In the genomic region with DNA sequence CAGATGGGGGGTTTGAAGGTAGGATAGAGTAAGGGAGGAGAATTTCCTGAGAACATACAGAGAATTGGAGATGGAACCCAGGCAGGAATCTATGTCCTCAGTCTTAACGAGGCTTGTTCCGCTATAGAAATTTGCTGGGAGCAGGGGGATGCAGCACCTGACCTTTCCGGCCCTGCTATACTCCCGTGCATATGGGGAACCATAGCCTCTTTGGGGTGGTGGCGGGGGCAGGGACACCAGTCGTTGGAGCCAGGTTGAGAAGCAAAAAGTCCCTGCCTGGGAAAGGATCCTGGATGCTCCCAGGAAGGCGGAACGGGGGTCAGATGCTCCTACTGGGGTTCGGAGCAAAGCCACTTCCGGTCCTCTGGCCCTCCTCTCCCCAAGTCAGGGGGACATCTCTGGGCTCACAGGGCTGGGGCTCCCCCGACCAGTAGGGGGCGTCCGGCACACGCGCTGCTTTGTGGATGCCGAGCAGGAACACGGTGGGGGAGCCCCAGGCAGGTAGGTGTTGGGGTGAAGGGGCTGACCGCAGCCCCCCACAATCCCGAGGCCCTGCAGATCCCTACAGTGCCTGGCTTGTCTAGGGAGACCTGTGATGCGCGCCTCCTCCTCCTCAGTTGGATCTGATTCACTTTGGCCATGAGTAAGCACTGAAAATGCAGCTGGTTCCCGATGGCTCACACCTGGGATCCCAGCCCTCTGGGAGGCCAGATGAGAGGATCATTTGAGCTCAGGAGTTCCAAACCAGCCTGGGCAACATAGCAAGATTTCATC, we compare ENCODE assay signal across 9 cellular contexts. TPM values are rescaled to one million over a fixed set of nuclear protein-coding genes. Genes with fewer than 3 reads are reported as not detected.
DNase-seq lines count a peak whose midpoint lies in the region; ATAC-seq, FAIRE-seq and TF ChIP-seq lines count a peak whose summit lies in the region.
"Had no signal": no experiment of that assay in that cellular context is flagged by ENCODE, and none has a peak within 500 bp of the region (broad histone marks: within the 10 kb centered on the region; RNA-seq: fewer than 3 reads in every experiment).

No MANE protein-coding gene starts in this region.

- POLR2A ChIA-PET in MCF 10A (lab: Yijun Ruan, JAX) = interaction anchor here (0.8 to 3.6 kb wide), 6 partner anchors 10 to 85 kb away, joined by 3 to 34 read pairs (median 4); a partner anchor contains a TSS

- TF ChIP-seq CTCF in VCaP (conservative IDR thresholded peaks at IDR 0.05) (peak; percentile 90), MCF 10A (IDR thresholded peaks at IDR 0.05; ENCODE audit: unreplicated experiment) (peak; percentile 86), keratinocyte (optimal IDR thresholded peaks at IDR 0.05 in 1 of 3, IDR thresholded peaks at IDR 0.05 in 1 of 3, conservative IDR thresholded peaks at IDR 0.05 in 1 of 3; ENCODE audit: extremely low read depth in 1 of 3, insufficient read depth in 2 of 3, low read length in 3 of 3) (peak; percentile 70 to 91 (median 87))

- H3K9me1 ChIP-seq in keratinocyte (ENCODE audit: control insufficient read depth, extremely low read depth, insufficient read depth, low read length) = no peaks in the 10 kb centered on the region

- peak; percentile 83 to 87 for ATAC-seq in CD4-positive, CD25-positive, alpha-beta regulatory T cell (ENCODE audit: low read depth in 2 of 2)
- peak; percentile 95 for ATAC-seq in GM19438 (IDR thresholded peaks at IDR 0.05; ENCODE audit: low read depth, unreplicated experiment)
- no peak for ATAC-seq in GM18520 (IDR thresholded peaks at IDR 0.05; ENCODE audit: unreplicated experiment)

- H3K27ac Mint-ChIP-seq in CD4-positive, CD25-positive, alpha-beta regulatory T cell = peak overlapping the region in 2 of 3 donors; percentile 32 to 42
- peak overlapping the region; percentile 75 for H3K27ac Mint-ChIP-seq in MCF 10A (ENCODE audit: low read depth, unreplicated experiment)

- peak overlapping the region; percentile 51 for H3K9ac ChIP-seq in keratinocyte (ENCODE audit: control insufficient read depth, extremely low read depth, insufficient read depth, low read length)

- H3K4me1 ChIP-seq in CD4-positive, CD25-positive, alpha-beta regulatory T cell (ENCODE audit: control insufficient read depth, insufficient read depth, low read length, poor library complexity, severe bottlenecking) = peaks cover 8% of the 10 kb centered on the region
- peaks cover 20% of the 10 kb centered on the region for H3K4me1 ChIP-seq in keratinocyte (ENCODE audit: control insufficient read depth, extremely low read depth, insufficient read depth, low read length)

- FAIRE-seq in keratinocyte (lab: Jason Lieb, UNC) = peak; percentile 90

- no peaks in the 10 kb centered on the region for H4K20me1 ChIP-seq in keratinocyte (ENCODE audit: control insufficient read depth, extremely low read depth, insufficient read depth, low read length)

- no peak overlapping the region for H2AFZ ChIP-seq in keratinocyte (ENCODE audit: control insufficient read depth, low read length)

- peaks cover 22% of the 10 kb centered on the region for H3K27me3 Mint-ChIP-seq in CD4-positive, CD25-positive, alpha-beta regulatory T cell
- H3K27me3 Mint-ChIP-seq in MCF 10A (ENCODE audit: insufficient read depth, unreplicated experiment) = no peaks in the 10 kb centered on the region

- no peaks in the 10 kb centered on the region for H3K79me2 ChIP-seq in keratinocyte (ENCODE audit: control insufficient read depth, insufficient read depth, low read length)

- BruUV-seq in MCF 10A (replicated peaks; lab: Mats Ljungman, UMichigan) = no TSS peak

- dilution Hi-C loops in keratinocyte (cut with MboI; ENCODE audit: extremely low pct_ligation_motif_present, low sequenced_read_pairs) = no loop called here

- intact Hi-C loops in MCF 10A (cut with micrococcal nuclease) = loop anchor here (1.0 kb wide), 1 partner anchor 42 kb away; no protein-coding TSS in a partner anchor

- peaks cover 0 to 9% (median 0%) of the 10 kb centered on the region in 4 donors for H3K4me1 Mint-ChIP-seq in CD4-positive, CD25-positive, alpha-beta regulatory T cell
- H3K4me1 Mint-ChIP-seq in MCF 10A (ENCODE audit: insufficient read depth, unreplicated experiment) = peaks cover 41% of the 10 kb centered on the region

- no peak overlapping the region for H3K4me3 Mint-ChIP-seq in CD4-positive, CD25-positive, alpha-beta regulatory T cell
- H3K4me3 Mint-ChIP-seq in MCF 10A (ENCODE audit: unreplicated experiment) = peak overlapping the region; percentile 23

- H3K36me3 ChIP-seq in CD4-positive, CD25-positive, alpha-beta regulatory T cell (ENCODE audit: control insufficient read depth, insufficient read depth, low read length) = no peaks in the 10 kb centered on the region
- no peaks in the 10 kb centered on the region for H3K36me3 ChIP-seq in keratinocyte (ENCODE audit: control insufficient read depth in 2 of 2, extremely low read depth in 1 of 2, insufficient read depth in 2 of 2, low read length in 2 of 2)

- no peaks in the 10 kb centered on the region for H3K36me3 Mint-ChIP-seq in CD4-positive, CD25-positive, alpha-beta regulatory T cell
- H3K36me3 Mint-ChIP-seq in MCF 10A (ENCODE audit: insufficient read depth, unreplicated experiment) = peaks cover 2% of the 10 kb centered on the region

- H3K9me3 ChIP-seq in CD4-positive, CD25-positive, alpha-beta regulatory T cell (ENCODE audit: control insufficient read depth in 2 of 2, low read length in 2 of 2) = no peaks in the 10 kb centered on the region
- no peaks in the 10 kb centered on the region for H3K9me3 ChIP-seq in keratinocyte (ENCODE audit: control insufficient read depth, low read depth, low read length)

- H3K9me3 Mint-ChIP-seq in CD4-positive, CD25-positive, alpha-beta regulatory T cell = no peaks in the 10 kb centered on the region
- no peaks in the 10 kb centered on the region for H3K9me3 Mint-ChIP-seq in MCF 10A (ENCODE audit: unreplicated experiment)

- H3K27ac ChIP-seq in CD4-positive, CD25-positive, alpha-beta regulatory T cell (ENCODE audit: insufficient read depth, low read length, poor library complexity, severe bottlenecking) = no peak overlapping the region
- H3K27ac ChIP-seq in VCaP (no peak overlapping the region), keratinocyte (ENCODE audit: control insufficient read depth, insufficient read depth, low read length) (peak overlapping the region; percentile 49)

- CTCF ChIA-PET in MCF 10A (lab: Yijun Ruan, JAX) = interaction anchor here (0.6 to 4.0 kb wide), 30 partner anchors 10 to 310 kb away, joined by 3 to 94 read pairs (median 6); a partner anchor contains a TSS

- peaks cover 3% of the 10 kb centered on the region for H3K27me3 ChIP-seq in CD4-positive, CD25-positive, alpha-beta regulatory T cell (ENCODE audit: control insufficient read depth, insufficient read depth, low read length)
- H3K27me3 ChIP-seq in keratinocyte (ENCODE audit: control insufficient read depth, extremely low read depth, insufficient read depth, low read length) = no peaks in the 10 kb centered on the region

- no peak overlapping the region for H3K4me3 ChIP-seq in CD4-positive, CD25-positive, alpha-beta regulatory T cell (ENCODE audit: low read depth, low read length)
- peak overlapping the region in 1 of 3 experiments; percentile 31 for H3K4me3 ChIP-seq in keratinocyte (ENCODE audit: control insufficient read depth in 2 of 3, extremely low read depth in 1 of 3, insufficient read depth in 2 of 3, low read depth in 1 of 3, low read length in 3 of 3)

- peak overlapping the region; percentile 59 for H3K4me2 ChIP-seq in keratinocyte (ENCODE audit: control insufficient read depth, extremely low read depth, insufficient read depth, low read depth, low read length)

- DNase-seq in CD4-positive, CD25-positive, alpha-beta regulatory T cell = peak; percentile 69 to 79 (median 76)
- DNase-seq in M059J (ENCODE audit: low read depth) = peak; percentile 71
- DNase-seq in MCF 10A (ENCODE audit: unreplicated experiment) = peak; percentile 66
- no peak for DNase-seq in keratinocyte (ENCODE audit: low read depth, low spot score)
- DNase-seq in stimulated activated CD4-positive, alpha-beta T cell treated with anti-CD3 and anti-CD28 coated beads, Interleukin-2, amount 100 ng/mL, for 48 hours = peak; percentile 78 to 79

RNA-seq across cellular contexts. Expression of a gene that starts 15.5 kb away (rescaled TPM):
- total RNA-seq in CD4-positive, CD25-positive, alpha-beta regulatory T cell = 11.2 TPM
- 1 to 10 TPM in 2 of 4 donors, under 1 TPM in 2; 0.64 to 1.3 (median 1.0) TPM for polyA plus RNA-seq in CD4-positive, CD25-positive, alpha-beta regulatory T cell
- 3.2 and 6.2 TPM in 2 replicates for total RNA-seq in M059J (2014; rRNA removed; shearing (Covaris generic))
- total RNA-seq in MCF 10A (2022) = 15.5 and 23.9 TPM in 2 replicates
- polyA plus RNA-seq in keratinocyte = 4.9 to 9.2 TPM (median 6.7 TPM) in 3 replicates
- 6.1 TPM for polyA plus RNA-seq in keratinocyte (2011; ENCODE audit: low read depth)
- 2.0 and 3.6 TPM in 2 replicates for polyA plus RNA-seq in keratinocyte (2011; cell fraction: cytosol; rRNA removed)
- polyA plus RNA-seq in keratinocyte (2011; cell fraction: nucleus; rRNA removed) = 3.5 and 4.4 TPM in 2 replicates
- polyA plus RNA-seq in keratinocyte (2012; ENCODE audit: low replicate concordance) = 5.0 and 10.4 TPM in 2 replicates
- polyA minus RNA-seq in keratinocyte = 7.8 to 17.9 TPM (median 17.2 TPM) in 3 replicates
- polyA minus RNA-seq in keratinocyte (2011; cell fraction: cytosol; rRNA and poly(A)+ RNA removed) = 14.8 TPM
- polyA minus RNA-seq in keratinocyte (2011; cell fraction: nucleus; rRNA and poly(A)+ RNA removed) = 2.0 and 2.8 TPM in 2 replicates

RNA-seq across cellular contexts. Expression of a gene that starts 27.5 kb away (rescaled TPM):
- not detected for total RNA-seq in CD4-positive, CD25-positive, alpha-beta regulatory T cell
- under 1 TPM in 1 of 4 donors, not detected in 3; 0.03 TPM for polyA plus RNA-seq in CD4-positive, CD25-positive, alpha-beta regulatory T cell
- total RNA-seq in M059J (2014; rRNA removed; shearing (Covaris generic)) = 0.22 and 1.1 TPM in 2 replicates
- total RNA-seq in MCF 10A (2022) = 14.7 and 15.8 TPM in 2 replicates
- polyA plus RNA-seq in keratinocyte = 0.63 to 2.3 TPM (median 1.0 TPM) in 3 replicates
- 1.1 TPM for polyA plus RNA-seq in keratinocyte (2011; ENCODE audit: low read depth)
- polyA plus RNA-seq in keratinocyte (2011; cell fraction: cytosol; rRNA removed) = 1.6 and 3.7 TPM in 2 replicates
- polyA plus RNA-seq in keratinocyte (2011; cell fraction: nucleus; rRNA removed) = 4.6 and 5.9 TPM in 2 replicates
- polyA plus RNA-seq in keratinocyte (2012; ENCODE audit: low replicate concordance) = 2.9 and 5.1 TPM in 2 replicates
- 1.7 to 9.7 TPM (median 1.9 TPM) in 3 replicates for polyA minus RNA-seq in keratinocyte
- polyA minus RNA-seq in keratinocyte (2011; cell fraction: cytosol; rRNA and poly(A)+ RNA removed) = 6.5 TPM
- 2.2 TPM in 2 replicates for polyA minus RNA-seq in keratinocyte (2011; cell fraction: nucleus; rRNA and poly(A)+ RNA removed)

RNA-seq across cellular contexts. Expression of a gene that starts 46.5 kb away (rescaled TPM):
- not detected for total RNA-seq in CD4-positive, CD25-positive, alpha-beta regulatory T cell
- not detected for polyA plus RNA-seq in CD4-positive, CD25-positive, alpha-beta regulatory T cell
- total RNA-seq in M059J (2014; rRNA removed; shearing (Covaris generic)) = not detected in 2 replicates
- total RNA-seq in MCF 10A (2022) = not detected in 2 replicates
- not detected in 3 replicates for polyA plus RNA-seq in keratinocyte
- polyA plus RNA-seq in keratinocyte (2011; ENCODE audit: low read depth) = not detected
- polyA plus RNA-seq in keratinocyte (2011; cell fraction: cytosol; rRNA removed) = 0.02 TPM in 1 of 2 replicates, not detected in the other
- not detected in 2 replicates for polyA plus RNA-seq in keratinocyte (2011; cell fraction: nucleus; rRNA removed)
- polyA plus RNA-seq in keratinocyte (2012; ENCODE audit: low replicate concordance) = 0.03 TPM in 1 of 2 replicates, not detected in the other
- polyA minus RNA-seq in keratinocyte = not detected in 3 replicates
- polyA minus RNA-seq in keratinocyte (2011; cell fraction: cytosol; rRNA and poly(A)+ RNA removed) = not detected
- polyA minus RNA-seq in keratinocyte (2011; cell fraction: nucleus; rRNA and poly(A)+ RNA removed) = not detected in 2 replicates
- total RNA-seq: T-helper 2 cell treated with Interferon-gamma antibody and Interleukin-4, amounts not matched to agents 100 ng/mL and 5 ng/mL, for 36 hours had no signal
